Comparison of ENCODE assay signal across 8 cellular contexts in the genomic region with DNA sequence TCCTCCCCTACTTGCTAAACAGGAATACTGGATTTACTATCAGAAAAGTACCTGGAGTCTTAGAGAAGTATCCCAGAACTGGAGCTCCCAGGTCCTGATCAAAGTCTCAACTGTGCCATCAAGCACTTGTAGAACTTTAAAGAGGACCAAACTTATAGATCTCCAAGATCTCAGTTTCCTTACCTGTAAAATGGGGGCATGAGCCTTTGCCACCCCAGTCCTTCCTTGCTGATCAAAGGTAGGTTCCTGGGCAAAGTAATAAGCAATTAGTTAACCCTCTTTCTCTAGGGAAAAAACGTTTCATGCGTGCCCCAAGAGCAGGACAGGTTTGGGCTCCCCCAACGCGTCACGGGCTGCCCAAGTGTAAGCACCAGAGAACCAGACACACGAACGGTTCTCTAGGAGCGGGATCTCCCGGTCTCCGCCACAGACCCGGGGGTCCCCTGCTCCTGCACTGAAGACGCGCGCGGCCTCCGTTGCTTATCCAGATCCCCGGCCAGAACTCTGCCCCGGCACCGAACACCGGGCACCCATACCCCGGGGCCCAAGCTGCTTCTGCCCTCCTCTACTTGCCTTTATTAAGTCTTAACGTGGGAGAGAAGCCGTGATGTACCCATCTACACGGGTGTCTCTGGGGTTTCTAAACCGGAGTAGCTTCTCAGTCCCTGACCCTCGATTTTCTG. TPM values are rescaled to one million over a fixed set of nuclear protein-coding genes. Genes with fewer than 3 reads are reported as not detected.
DNase-seq lines count a peak whose midpoint lies in the region; ATAC-seq and TF ChIP-seq lines count a peak whose summit lies in the region.

No MANE protein-coding gene starts in this region.

- peaks cover 0 to 16% of the 10 kb centered on the region in 2 donors for H3K4me1 ChIP-seq in thoracic aorta (ENCODE audit: control insufficient read depth in 1 of 2, low read depth in 2 of 2)

- TF ChIP-seq CTCF in GM13976 (IDR thresholded peaks at IDR 0.05; ENCODE audit: borderline replicate concordance, control extremely low read depth, extremely low read depth, insufficient read depth, missing control alignments) (no peak), cardiac fibroblast (IDR thresholded peaks at IDR 0.05; ENCODE audit: low read depth, low read length) (no peak), thoracic aorta (IDR thresholded peaks at IDR 0.05) (no peak)

- H3K27me3 ChIP-seq in thoracic aorta (replicated peaks; ENCODE audit: insufficient read depth): no peaks in the 10 kb centered on the region

- no peaks in the 10 kb centered on the region for H3K9me3 ChIP-seq in thoracic aorta

- in situ Hi-C loops in GM13976 (cut with MboI; ENCODE audit: low sequenced_read_pairs, unreplicated experiment): no loop called here

- peak; percentile 32 for ATAC-seq in HG03432 (IDR thresholded peaks at IDR 0.05; ENCODE audit: unreplicated experiment)
- peak; percentile 30 for ATAC-seq in left colon
- peak; percentile 37 for ATAC-seq in thoracic aorta (ENCODE audit: insufficient number of reproducible peaks, low FRiP score, low read depth)

- H3K27ac ChIP-seq in thoracic aorta: peak overlapping the region; percentile 57 to 68

- peak overlapping the region; percentile 64 to 66 for H3K4me3 ChIP-seq in cardiac fibroblast (replicated peaks in 1 of 2; ENCODE audit: low read depth in 2 of 2, low read length in 2 of 2)
- H3K4me3 ChIP-seq in thoracic aorta: peak overlapping the region; percentile 69

- H3K36me3 ChIP-seq in thoracic aorta: no peaks in the 10 kb centered on the region

- DNase-seq in GM13976 (ENCODE audit: low spot score) (peak; percentile 22), cardiac fibroblast (ENCODE audit: low read depth in 2 of 2) (peak in 1 of 2 donors; percentile 38), left colon (peak in 1 of 2 donors; percentile 27), thoracic aorta (ENCODE audit: low spot score) (no peak), NOMO-1 treated with dmso at 0.1 percent for 144 hours (lab: John Stamatoyannopoulos, UW; ENCODE audit: unreplicated experiment) (no peak), dermis blood vessel endothelial cell (no peak), NCI-H82 treated with DMSO at 0.1 percent for 48 hours (lab: John Stamatoyannopoulos, UW; ENCODE audit: unreplicated experiment) (no peak)

- intact Hi-C loops in left colon (cut with DNase I, micrococcal nuclease): no loop called here

RNA-seq across cellular contexts. Expression of gene ZNF214, which starts 0.5 kb away (rescaled TPM):
- total RNA-seq in left colon (1 to 10 TPM; 1.8 to 2.0 TPM), thoracic aorta (1 to 10 TPM in 1 of 2 donors, under 1 TPM in 1; 0.68 to 2.3 TPM), dermis blood vessel endothelial cell (0.19 and 1.7 TPM in 2 replicates)

RNA-seq across cellular contexts. Expression of gene NLRP14, which starts 0.6 kb away (rescaled TPM):
- total RNA-seq in left colon: under 1 TPM; 0.14 to 0.24 TPM
- total RNA-seq in thoracic aorta: not detected
- total RNA-seq in dermis blood vessel endothelial cell: not detected in 2 replicates
